18 cellular contexts compared by ENCODE assay signal in the genomic region with DNA sequence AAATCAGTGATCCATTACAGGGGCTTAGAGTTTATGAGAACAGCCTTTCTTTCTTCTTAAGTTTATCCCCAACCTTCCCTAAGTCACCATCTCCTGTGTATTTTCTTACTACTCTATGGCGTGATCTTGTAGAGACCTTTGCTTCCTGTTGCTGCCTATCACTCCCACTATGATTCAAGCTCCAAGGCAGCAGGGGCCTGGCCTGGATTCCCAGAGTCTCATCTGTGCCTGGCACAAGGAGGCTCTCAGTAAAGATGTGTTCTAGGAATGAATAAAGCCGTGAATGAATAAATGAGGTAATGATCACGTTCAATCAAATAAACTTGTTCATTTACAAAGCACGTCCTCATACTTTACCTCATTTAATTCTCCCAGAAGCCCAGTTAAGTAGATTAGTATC.
"Had no signal": no experiment of that assay in that cellular context is flagged by ENCODE, and none has a peak within 500 bp of the region (broad histone marks: within the 10 kb centered on the region; RNA-seq: fewer than 3 reads in every experiment).

No MANE protein-coding gene starts in this region.

- FAIRE-seq: kidney had no signal

- H3K27ac ChIP-seq: colonic mucosa, gastroesophageal sphincter, right atrium auricular region, SJSA1 had no signal

- ATAC-seq: activated CD4-positive, CD25-positive, alpha-beta regulatory T cell treated with anti-CD3 and anti-CD28 coated beads, Interleukin-2, amount 50 U/mL, for 24 hours; esophagus mucosa; gastroesophageal sphincter; left lobe of liver; stimulated activated naive CD8-positive, alpha-beta T cell treated with anti-CD3 and anti-CD28 coated beads, Interleukin-15, Interleukin-2, amounts not matched to agents 100 U/mL and 50 U/mL, for 24 hours had no signal

- H3K36me3 ChIP-seq: colonic mucosa, SJSA1 had no signal

- H3K4me1 ChIP-seq: colonic mucosa, gastroesophageal sphincter, right atrium auricular region, SJSA1 had no signal

- H3K4me3 Mint-ChIP-seq: activated naive CD4-positive, alpha-beta T cell treated with anti-CD3 and anti-CD28 coated beads, Interleukin-2, amount 50 U/mL, for 24 hours; nephron; T-helper 1 cell treated with Interleukin-12 subunit alpha and Interleukin-12 subunit beta and Interleukin-4 antibody, amounts not matched to agents 30 μg/mL and 1 μg/mL, for 36 hours had no signal

- H3K27ac Mint-ChIP-seq: activated naive CD4-positive, alpha-beta T cell treated with anti-CD3 and anti-CD28 coated beads, Interleukin-2, amount 50 U/mL, for 24 hours; nephron; T-helper 1 cell treated with Interleukin-12 subunit alpha and Interleukin-12 subunit beta and Interleukin-4 antibody, amounts not matched to agents 30 μg/mL and 1 μg/mL, for 36 hours had no signal

- H3K4me1 Mint-ChIP-seq: activated naive CD4-positive, alpha-beta T cell treated with anti-CD3 and anti-CD28 coated beads, Interleukin-2, amount 50 U/mL, for 24 hours; nephron had no signal

- H3K27me3 ChIP-seq: colonic mucosa, gastroesophageal sphincter, right atrium auricular region, SJSA1 had no signal

- H3K4me3 ChIP-seq: colonic mucosa, gastroesophageal sphincter, lung, right atrium auricular region, SJSA1 had no signal

- H3K9me3 ChIP-seq: colonic mucosa, gastroesophageal sphincter, right atrium auricular region, SJSA1 had no signal

- H3K9me3 Mint-ChIP-seq: activated naive CD4-positive, alpha-beta T cell treated with anti-CD3 and anti-CD28 coated beads, Interleukin-2, amount 50 U/mL, for 24 hours had no signal

- H3K27me3 Mint-ChIP-seq: activated naive CD4-positive, alpha-beta T cell treated with anti-CD3 and anti-CD28 coated beads, Interleukin-2, amount 50 U/mL, for 24 hours had no signal

- DNase-seq: activated gamma-delta T cell; central memory CD4-positive, alpha-beta T cell; colonic mucosa; hippocampal formation; kidney; midbrain; stimulated activated naive CD8-positive, alpha-beta T cell treated with anti-CD3 and anti-CD28 coated beads, Interleukin-15, Interleukin-2, amounts not matched to agents 100 U/mL and 50 U/mL, for 24 hours; trophoblast cell had no signal
